In genomic region chr4:105192474-105192873, GRCh38 we compare ENCODE assay signal across 29 cellular contexts. TPM values are rescaled to one million over a fixed set of nuclear protein-coding genes. Genes with fewer than 3 reads are reported as not detected.
A peak's percentile ranks its signal among the peaks of the same experiment; 100 is the strongest.
DNase-seq lines count a peak whose midpoint lies in the region; ATAC-seq, FAIRE-seq and TF ChIP-seq lines count a peak whose summit lies in the region.
"Had no signal": no experiment of that assay in that cellular context is flagged by ENCODE, and none has a peak within 500 bp of the region (broad histone marks: within the 10 kb centered on the region; RNA-seq: fewer than 3 reads in every experiment).

No MANE protein-coding gene starts in this region.

- ATAC-seq in T-helper 17 cell (no peak), gastrocnemius medialis (no peak)
- ATAC-seq: activated CD8-positive, alpha-beta memory T cell treated with anti-CD3 and anti-CD28 coated beads, Interleukin-2, amount 10 ng/mL, durations not matched to agents 7 days and 5 days had no signal

- TF ChIP-seq CTCF in kidney (IDR thresholded peaks at IDR 0.05; ENCODE audit: borderline replicate concordance, extremely low read depth, insufficient read depth) (no peak), gastrocnemius medialis (IDR thresholded peaks at IDR 0.05 in 4 of 5, conservative IDR thresholded peaks at IDR 0.05 in 1 of 5) (no peak)

- H3K36me3 ChIP-seq in kidney (ENCODE audit: control insufficient read depth in 1 of 2, insufficient read depth in 2 of 2, low read length in 2 of 2) (peaks cover 0 to 5% of the 10 kb centered on the region in 2 donors), subcutaneous abdominal adipose tissue (ENCODE audit: control insufficient read depth in 5 of 5, insufficient read depth in 5 of 5, low read length in 5 of 5) (peaks cover 0 to 10% (median 0%) of the 10 kb centered on the region in 5 donors), gastrocnemius medialis (no peaks in the 10 kb centered on the region)
- no peaks in the 10 kb centered on the region for H3K36me3 ChIP-seq in effector memory CD4-positive, alpha-beta T cell (ENCODE audit: control insufficient read depth, insufficient read depth, low read length)
- H3K36me3 ChIP-seq: brain microvascular endothelial cell had no signal

- H3K9me3 Mint-ChIP-seq in activated naive CD4-positive, alpha-beta T cell treated with anti-CD3 and anti-CD28 coated beads, Interleukin-2, amount 50 U/mL, for 24 hours = peaks cover 7% of the 10 kb centered on the region
- H3K9me3 Mint-ChIP-seq: activated naive CD8-positive, alpha-beta T cell treated with anti-CD3 and anti-CD28 coated beads, Interleukin-2, amount 10 ng/mL, durations not matched to agents 7 days and 5 days; activated T-helper 2 cell treated with anti-CD3 and anti-CD28 coated beads, Interferon-gamma antibody, Interleukin-2, Interleukin-4, amounts not matched to agents 10 μg/mL and 5 μg/mL and 100 μg/mL, durations not matched to agents 14 hours and 24 hours and 36 hours; endodermal cell; H9; T-helper 2 cell treated with Interferon-gamma antibody and Interleukin-4, amounts not matched to agents 5 μg/mL and 100 μg/mL, for 36 hours had no signal

- peak; percentile 56 for FAIRE-seq in kidney (lab: Jason Lieb, UNC)
- FAIRE-seq: colon, small intestine had no signal

- no peak for DNase-seq in activated naive CD4-positive, alpha-beta T cell treated with Interleukin-2 at 50 U/mL for 16 hours
- DNase-seq in T-helper 17 cell (no peak), kidney (no peak), gastrocnemius medialis (no peak), hypothalamus (lab: John Stamatoyannopoulos, UW) (no peak)
- DNase-seq in effector memory CD4-positive, alpha-beta T cell = no peak
- DNase-seq: ACHN; activated CD4-positive, alpha-beta T cell treated with anti-CD3 and anti-CD28 coated beads for 48 hours; activated CD8-positive, alpha-beta memory T cell treated with anti-CD3 and anti-CD28 coated beads, Interleukin-2, amount 10 ng/mL, durations not matched to agents 7 days and 5 days; activated naive CD8-positive, alpha-beta T cell treated with anti-CD3 and anti-CD28 coated beads, Interleukin-2, amount 10 ng/mL, durations not matched to agents 7 days and 5 days; brain microvascular endothelial cell; endodermal cell; H9; KG1; MM.1S; NCI-H2171; NCI-H524 treated with DMSO at 0.1 percent for 48 hours; psoas muscle; RPMI8226; stimulated activated naive B cell treated with anti-CD40 and anti-IgM and Interleukin-4, amounts not matched to agents 10 μg/mL and 1 μg/mL and 100 μg/mL, for 72 hours; testis had no signal

- peaks cover 4 to 5% of the 10 kb centered on the region in 2 donors for H3K4me1 ChIP-seq in kidney (ENCODE audit: control insufficient read depth in 1 of 2, insufficient read depth in 1 of 2, low read depth in 1 of 2, low read length in 2 of 2)
- peaks cover 3 to 41% (median 29%) of the 10 kb centered on the region in 5 donors for H3K4me1 ChIP-seq in subcutaneous abdominal adipose tissue (ENCODE audit: control insufficient read depth in 5 of 5, insufficient read depth in 5 of 5, low read length in 5 of 5)
- peaks cover 48 to 55% of the 10 kb centered on the region in 2 donors for H3K4me1 ChIP-seq in gastrocnemius medialis
- no peaks in the 10 kb centered on the region for H3K4me1 ChIP-seq in effector memory CD4-positive, alpha-beta T cell (ENCODE audit: control insufficient read depth, insufficient read depth, low read length, poor library complexity, severe bottlenecking)
- H3K4me1 ChIP-seq: testis had no signal

- H3K9me3 ChIP-seq in T-helper 17 cell (ENCODE audit: control insufficient read depth, low read length, poor library complexity, severe bottlenecking) = no peaks in the 10 kb centered on the region
- no peaks in the 10 kb centered on the region for H3K9me3 ChIP-seq in kidney (ENCODE audit: control insufficient read depth in 1 of 2, low read length in 2 of 2)
- H3K9me3 ChIP-seq in subcutaneous abdominal adipose tissue (ENCODE audit: control insufficient read depth in 5 of 5, low read length in 5 of 5) = no peaks in the 10 kb centered on the region
- no peaks in the 10 kb centered on the region for H3K9me3 ChIP-seq in gastrocnemius medialis
- H3K9me3 ChIP-seq in effector memory CD4-positive, alpha-beta T cell (ENCODE audit: control insufficient read depth, low read length) = no peaks in the 10 kb centered on the region
- H3K9me3 ChIP-seq: BLaER1, psoas muscle, testis had no signal

- TF ChIP-seq POLR2A in gastrocnemius medialis (IDR thresholded peaks at IDR 0.05) = no peak

- H3K27ac ChIP-seq in kidney (ENCODE audit: low read depth in 2 of 2, low read length in 2 of 2) (no peak overlapping the region), subcutaneous abdominal adipose tissue (ENCODE audit: low read depth, low read length) (peak overlapping the region; percentile 4), gastrocnemius medialis (peak overlapping the region in 2 of 4 donors; percentile 23 to 28)
- no peak overlapping the region for H3K27ac ChIP-seq in effector memory CD4-positive, alpha-beta T cell (ENCODE audit: insufficient read depth, low read length, poor library complexity, severe bottlenecking)
- H3K27ac ChIP-seq: BLaER1, testis had no signal

- intact Hi-C loops in kidney (cut with DNase I) (no loop called here), gastrocnemius medialis (cut with DNase I; ENCODE audit: low total_unique reads) (no loop called here)

- peak overlapping the region; percentile 11 for H3K4me3 Mint-ChIP-seq in activated naive CD4-positive, alpha-beta T cell treated with anti-CD3 and anti-CD28 coated beads, Interleukin-2, amount 50 U/mL, for 24 hours
- no peak overlapping the region for H3K4me3 Mint-ChIP-seq in T-helper 17 cell
- H3K4me3 Mint-ChIP-seq: activated CD8-positive, alpha-beta memory T cell treated with anti-CD3 and anti-CD28 coated beads, Interleukin-2, amount 10 ng/mL, durations not matched to agents 7 days and 5 days; activated naive CD8-positive, alpha-beta T cell treated with anti-CD3 and anti-CD28 coated beads, Interleukin-2, amount 10 ng/mL, durations not matched to agents 7 days and 5 days; endodermal cell; H9; T-helper 2 cell treated with Interferon-gamma antibody and Interleukin-4, amounts not matched to agents 5 μg/mL and 100 μg/mL, for 36 hours had no signal

- H3K27ac Mint-ChIP-seq in activated naive CD4-positive, alpha-beta T cell treated with anti-CD3 and anti-CD28 coated beads, Interleukin-2, amount 50 U/mL, for 24 hours = peak overlapping the region; percentile 85
- peak overlapping the region; percentile 4 for H3K27ac Mint-ChIP-seq in T-helper 17 cell
- H3K27ac Mint-ChIP-seq: activated CD8-positive, alpha-beta memory T cell treated with anti-CD3 and anti-CD28 coated beads, Interleukin-2, amount 10 ng/mL, durations not matched to agents 7 days and 5 days; activated naive CD8-positive, alpha-beta T cell treated with anti-CD3 and anti-CD28 coated beads, Interleukin-2, amount 10 ng/mL, durations not matched to agents 7 days and 5 days; endodermal cell; H9; T-helper 2 cell treated with Interferon-gamma antibody and Interleukin-4, amounts not matched to agents 5 μg/mL and 100 μg/mL, for 36 hours had no signal

- H3K9ac ChIP-seq in kidney (ENCODE audit: low read length in 2 of 2) (no peak overlapping the region), subcutaneous abdominal adipose tissue (ENCODE audit: low read length in 5 of 5) (no peak overlapping the region)
- H3K9ac ChIP-seq: BLaER1 had no signal

- peaks cover 53% of the 10 kb centered on the region for H3K36me3 Mint-ChIP-seq in activated naive CD4-positive, alpha-beta T cell treated with anti-CD3 and anti-CD28 coated beads, Interleukin-2, amount 50 U/mL, for 24 hours
- H3K36me3 Mint-ChIP-seq in T-helper 17 cell (ENCODE audit: low read depth) = peaks cover 9% of the 10 kb centered on the region

- H3K27me3 ChIP-seq in subcutaneous abdominal adipose tissue (ENCODE audit: control insufficient read depth in 5 of 5, insufficient read depth in 4 of 5, low read length in 5 of 5) = no peaks in the 10 kb centered on the region
- no peaks in the 10 kb centered on the region for H3K27me3 ChIP-seq in gastrocnemius medialis
- H3K27me3 ChIP-seq in effector memory CD4-positive, alpha-beta T cell (replicated peaks; ENCODE audit: control insufficient read depth, insufficient read depth, low read length, poor library complexity, severe bottlenecking) = no peaks in the 10 kb centered on the region
- H3K27me3 ChIP-seq: BLaER1, brain microvascular endothelial cell, testis had no signal

- H3K4me1 Mint-ChIP-seq in activated naive CD4-positive, alpha-beta T cell treated with anti-CD3 and anti-CD28 coated beads, Interleukin-2, amount 50 U/mL, for 24 hours = peaks cover 97% of the 10 kb centered on the region
- peaks cover 41% of the 10 kb centered on the region for H3K4me1 Mint-ChIP-seq in T-helper 17 cell

- H3K4me3 ChIP-seq in kidney (ENCODE audit: low read length in 2 of 2) = no peak overlapping the region
- no peak overlapping the region for H3K4me3 ChIP-seq in subcutaneous abdominal adipose tissue (ENCODE audit: low read depth in 1 of 5, low read length in 5 of 5)
- no peak overlapping the region for H3K4me3 ChIP-seq in gastrocnemius medialis
- H3K4me3 ChIP-seq in effector memory CD4-positive, alpha-beta T cell (ENCODE audit: insufficient read depth, low read depth, low read length, poor library complexity, severe bottlenecking) = no peak overlapping the region
- H3K4me3 ChIP-seq: BLaER1, lung, psoas muscle, testis had no signal

- in situ Hi-C loops in gastrocnemius medialis (cut with MboI; ENCODE audit: low sequenced_read_pairs in 4 of 4) = no loop called here

- no peaks in the 10 kb centered on the region for H3K27me3 Mint-ChIP-seq in activated naive CD4-positive, alpha-beta T cell treated with anti-CD3 and anti-CD28 coated beads, Interleukin-2, amount 50 U/mL, for 24 hours
- no peaks in the 10 kb centered on the region for H3K27me3 Mint-ChIP-seq in T-helper 17 cell
- H3K27me3 Mint-ChIP-seq: activated CD8-positive, alpha-beta memory T cell treated with anti-CD3 and anti-CD28 coated beads, Interleukin-2, amount 10 ng/mL, durations not matched to agents 7 days and 5 days; activated naive CD8-positive, alpha-beta T cell treated with anti-CD3 and anti-CD28 coated beads, Interleukin-2, amount 10 ng/mL, durations not matched to agents 7 days and 5 days; stimulated activated naive B cell treated with anti-CD40 and anti-IgM and Interleukin-4, amounts not matched to agents 10 μg/mL and 1 μg/mL and 100 μg/mL, for 72 hours had no signal

RNA-seq across cellular contexts. Expression of gene TET2, which starts 45.8 kb away (rescaled TPM):
- total RNA-seq in T-helper 17 cell (10 to 100 TPM; 41.1 to 53.2 TPM), kidney (31.5 TPM), gastrocnemius medialis (10 to 100 TPM; 12.9 to 18.0 (median 16.4) TPM)
- polyA plus RNA-seq in kidney (ENCODE audit: insufficient read depth, low read depth, low replicate concordance) = 1.8 TPM
